In genomic region chr15:65292938-65293518, GRCh38 we compare ENCODE assay signal across 1 cellular context.
TF ChIP-seq lines count a peak whose summit lies in the region.

No MANE protein-coding gene starts in this region.

TF ChIP-seq in IMR-90, 13 proteins besides CTCF, POLR2A, EP300 and RAD21:
- no peak for TF ChIP-seq SMC3 (IDR thresholded peaks at IDR 0.05; ENCODE audit: low read depth, low read length)
- no peak for TF ChIP-seq ELK1 (IDR thresholded peaks at IDR 0.05; ENCODE audit: borderline replicate concordance, low read depth, low read length)
- no peak for TF ChIP-seq MAZ (IDR thresholded peaks at IDR 0.05; ENCODE audit: borderline replicate concordance, low read depth, low read length)
- TF ChIP-seq FOS (IDR thresholded peaks at IDR 0.05; ENCODE audit: low read depth, low read length): no peak
- no peak for TF ChIP-seq USF2 (IDR thresholded peaks at IDR 0.05; ENCODE audit: low read depth, low read length)
- no peak for TF ChIP-seq MXI1 (IDR thresholded peaks at IDR 0.05; ENCODE audit: borderline replicate concordance, low read depth, low read length)
- TF ChIP-seq NFE2L2 (IDR thresholded peaks at IDR 0.05; ENCODE audit: low read depth, low read length): no peak
